In genomic region chr12:237026-237815, GRCh38 we compare ENCODE assay signal across 1 cellular context.
TF ChIP-seq lines count a peak whose summit lies in the region.

No MANE protein-coding gene starts in this region.

TF ChIP-seq in liver, 16 proteins besides CTCF, POLR2A, EP300 and RAD21 (continued from another document):
- TF ChIP-seq, protein P1, sequence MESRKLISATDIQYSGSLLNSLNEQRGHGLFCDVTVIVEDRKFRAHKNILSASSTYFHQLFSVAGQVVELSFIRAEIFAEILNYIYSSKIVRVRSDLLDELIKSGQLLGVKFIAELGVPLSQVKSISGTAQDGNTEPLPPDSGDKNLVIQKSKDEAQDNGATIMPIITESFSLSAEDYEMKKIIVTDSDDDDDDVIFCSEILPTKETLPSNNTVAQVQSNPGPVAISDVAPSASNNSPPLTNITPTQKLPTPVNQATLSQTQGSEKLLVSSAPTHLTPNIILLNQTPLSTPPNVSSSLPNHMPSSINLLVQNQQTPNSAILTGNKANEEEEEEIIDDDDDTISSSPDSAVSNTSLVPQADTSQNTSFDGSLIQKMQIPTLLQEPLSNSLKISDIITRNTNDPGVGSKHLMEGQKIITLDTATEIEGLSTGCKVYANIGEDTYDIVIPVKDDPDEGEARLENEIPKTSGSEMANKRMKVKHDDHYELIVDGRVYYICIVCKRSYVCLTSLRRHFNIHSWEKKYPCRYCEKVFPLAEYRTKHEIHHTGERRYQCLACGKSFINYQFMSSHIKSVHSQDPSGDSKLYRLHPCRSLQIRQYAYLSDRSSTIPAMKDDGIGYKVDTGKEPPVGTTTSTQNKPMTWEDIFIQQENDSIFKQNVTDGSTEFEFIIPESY (IDR thresholded peaks at IDR 0.05): peak; percentile 60
- TF ChIP-seq HNF4A (conservative IDR thresholded peaks at IDR 0.05): peak; percentile 93 to 94
- TF ChIP-seq SP1 (IDR thresholded peaks at IDR 0.05): peak; percentile 92
- TF ChIP-seq ATF3 (IDR thresholded peaks at IDR 0.05): peak; percentile 48
- peak; percentile 92 for TF ChIP-seq TAF1 (conservative IDR thresholded peaks at IDR 0.05)
- TF ChIP-seq HNF4G (IDR thresholded peaks at IDR 0.05): peak; percentile 98
- TF ChIP-seq JUND (IDR thresholded peaks at IDR 0.05): peak in 1 of 2 donors; percentile 63
- peak in 1 of 2 donors; percentile 12 for TF ChIP-seq EGR1 (IDR thresholded peaks at IDR 0.05; ENCODE audit: low read depth in 2 of 2)
- no peak for TF ChIP-seq NR2F2 (IDR thresholded peaks at IDR 0.05)
- peak; percentile 86 for TF ChIP-seq RXRA (IDR thresholded peaks at IDR 0.05)
- TF ChIP-seq GABPA (IDR thresholded peaks at IDR 0.05 in 1 of 2, conservative IDR thresholded peaks at IDR 0.05 in 1 of 2): peak in 1 of 2 donors; percentile 54
- TF ChIP-seq YY1 (IDR thresholded peaks at IDR 0.05): peak; percentile 41
